Comparison of ENCODE assay signal across 12 cellular contexts in genomic region chr17:78804777-78805176, GRCh38. TPM values are rescaled to one million over a fixed set of nuclear protein-coding genes. Genes with fewer than 3 reads are reported as not detected.
A peak's percentile ranks its signal among the peaks of the same experiment; 100 is the strongest.
DNase-seq lines count a peak whose midpoint lies in the region; ATAC-seq and TF ChIP-seq lines count a peak whose summit lies in the region.
"Had no signal": no experiment of that assay in that cellular context is flagged by ENCODE, and none has a peak within 500 bp of the region (broad histone marks: within the 10 kb centered on the region; RNA-seq: fewer than 3 reads in every experiment).

No MANE protein-coding gene starts in this region.

- H3K4me3 Mint-ChIP-seq in activated T-cell treated with anti-CD3 and anti-CD28 coated beads, Interleukin-2, amount 50 U/mL, for 4 hours: no peak overlapping the region
- no peak overlapping the region for H3K4me3 Mint-ChIP-seq in activated T-helper 1 cell treated with anti-CD3 and anti-CD28 coated beads, Interleukin-12 subunit alpha, Interleukin-12 subunit beta, Interleukin-2, Interleukin-4 antibody, amounts not matched to agents 30 ng/mL and 10 ng/mL and 1 ng/mL, durations not matched to agents 14 hours and 24 hours and 36 hours
- H3K4me3 Mint-ChIP-seq: H9 had no signal

- H3K27me3 ChIP-seq in left ventricle myocardium inferior (ENCODE audit: low read depth): no peaks in the 10 kb centered on the region
- no peaks in the 10 kb centered on the region for H3K27me3 ChIP-seq in subcutaneous abdominal adipose tissue (ENCODE audit: control insufficient read depth in 5 of 5, insufficient read depth in 4 of 5, low read length in 5 of 5)

- H3K4me1 Mint-ChIP-seq in activated T-cell treated with anti-CD3 and anti-CD28 coated beads, Interleukin-2, amount 50 U/mL, for 4 hours (ENCODE audit: low read depth): peaks cover 47% of the 10 kb centered on the region
- H3K4me1 Mint-ChIP-seq in activated T-helper 1 cell treated with anti-CD3 and anti-CD28 coated beads, Interleukin-12 subunit alpha, Interleukin-12 subunit beta, Interleukin-2, Interleukin-4 antibody, amounts not matched to agents 30 ng/mL and 10 ng/mL and 1 ng/mL, durations not matched to agents 14 hours and 24 hours and 36 hours (ENCODE audit: low read depth): peaks cover 51% of the 10 kb centered on the region
- H3K4me1 Mint-ChIP-seq: H9 had no signal

- H3K27ac ChIP-seq in left ventricle myocardium inferior (replicated peaks) (peak overlapping the region; percentile 73), subcutaneous abdominal adipose tissue (ENCODE audit: low read depth, low read length) (peak overlapping the region; percentile 37)

- H3K27me3 Mint-ChIP-seq in activated T-cell treated with anti-CD3 and anti-CD28 coated beads, Interleukin-2, amount 50 U/mL, for 4 hours (ENCODE audit: low read depth): no peaks in the 10 kb centered on the region
- no peaks in the 10 kb centered on the region for H3K27me3 Mint-ChIP-seq in activated T-helper 1 cell treated with anti-CD3 and anti-CD28 coated beads, Interleukin-12 subunit alpha, Interleukin-12 subunit beta, Interleukin-2, Interleukin-4 antibody, amounts not matched to agents 30 ng/mL and 10 ng/mL and 1 ng/mL, durations not matched to agents 14 hours and 24 hours and 36 hours (ENCODE audit: insufficient read depth)

- no peaks in the 10 kb centered on the region for H3K9me3 ChIP-seq in left ventricle myocardium inferior (replicated peaks)
- no peaks in the 10 kb centered on the region for H3K9me3 ChIP-seq in subcutaneous abdominal adipose tissue (ENCODE audit: control insufficient read depth in 5 of 5, low read length in 5 of 5)

- no peak overlapping the region for H3K9ac ChIP-seq in subcutaneous abdominal adipose tissue (ENCODE audit: low read length in 5 of 5)

- H3K9me3 Mint-ChIP-seq in activated T-cell treated with anti-CD3 and anti-CD28 coated beads, Interleukin-2, amount 50 U/mL, for 4 hours: no peaks in the 10 kb centered on the region
- no peaks in the 10 kb centered on the region for H3K9me3 Mint-ChIP-seq in activated T-helper 1 cell treated with anti-CD3 and anti-CD28 coated beads, Interleukin-12 subunit alpha, Interleukin-12 subunit beta, Interleukin-2, Interleukin-4 antibody, amounts not matched to agents 30 ng/mL and 10 ng/mL and 1 ng/mL, durations not matched to agents 14 hours and 24 hours and 36 hours
- H3K9me3 Mint-ChIP-seq: H9 had no signal

- peak overlapping the region; percentile 79 for H3K27ac Mint-ChIP-seq in activated T-helper 1 cell treated with anti-CD3 and anti-CD28 coated beads, Interleukin-12 subunit alpha, Interleukin-12 subunit beta, Interleukin-2, Interleukin-4 antibody, amounts not matched to agents 30 ng/mL and 10 ng/mL and 1 ng/mL, durations not matched to agents 14 hours and 24 hours and 36 hours

- no peak for TF ChIP-seq CTCF in left ventricle myocardium inferior (IDR thresholded peaks at IDR 0.05; ENCODE audit: borderline replicate concordance)

- ATAC-seq in activated T-cell treated with anti-CD3 and anti-CD28 coated beads, Interleukin-2, amount 50 U/mL, for 4 hours: peak; percentile 36 to 49
- no peak for ATAC-seq in GM21786 (IDR thresholded peaks at IDR 0.05; ENCODE audit: unreplicated experiment)
- ATAC-seq: PC-3 had no signal

- H3K36me3 Mint-ChIP-seq in activated T-cell treated with anti-CD3 and anti-CD28 coated beads, Interleukin-2, amount 50 U/mL, for 4 hours (ENCODE audit: insufficient read depth): peaks cover 64% of the 10 kb centered on the region
- H3K36me3 Mint-ChIP-seq in activated T-helper 1 cell treated with anti-CD3 and anti-CD28 coated beads, Interleukin-12 subunit alpha, Interleukin-12 subunit beta, Interleukin-2, Interleukin-4 antibody, amounts not matched to agents 30 ng/mL and 10 ng/mL and 1 ng/mL, durations not matched to agents 14 hours and 24 hours and 36 hours (ENCODE audit: low read depth): peaks cover 66% of the 10 kb centered on the region

- H3K4me1 ChIP-seq in left ventricle myocardium inferior: peaks cover 24% of the 10 kb centered on the region
- peaks cover 0 to 25% (median 9%) of the 10 kb centered on the region in 5 donors for H3K4me1 ChIP-seq in subcutaneous abdominal adipose tissue (ENCODE audit: control insufficient read depth in 5 of 5, insufficient read depth in 5 of 5, low read length in 5 of 5)

- DNase-seq in activated T-cell treated with anti-CD3 and anti-CD28 coated beads, Interleukin-2, amount 50 U/mL, for 4 hours: no peak
- DNase-seq in activated T-cell treated with anti-CD3 and anti-CD28 coated beads for 4 hours (no peak), left ventricle myocardium inferior (no peak), SIG-M5 treated with dmso at 0.1 percent for 504 hours (lab: John Stamatoyannopoulos, UW; ENCODE audit: unreplicated experiment) (no peak), glomerular visceral epithelial cell (ENCODE audit: extremely low spot score) (no peak)
- no peak for DNase-seq in activated T-helper 1 cell treated with anti-CD3 and anti-CD28 coated beads, Interleukin-12 subunit alpha, Interleukin-12 subunit beta, Interleukin-2, Interleukin-4 antibody, amounts not matched to agents 30 ng/mL and 10 ng/mL and 1 ng/mL, durations not matched to agents 14 hours and 24 hours and 36 hours (ENCODE audit: low spot score)
- DNase-seq: DMS53, H9, NCI-H1092 treated with DMSO at 0.1 percent for 48 hours, PC-3 had no signal

- no peak overlapping the region for H3K4me3 ChIP-seq in left ventricle myocardium inferior
- no peak overlapping the region for H3K4me3 ChIP-seq in subcutaneous abdominal adipose tissue (ENCODE audit: low read depth in 1 of 5, low read length in 5 of 5)

- peaks cover 80% of the 10 kb centered on the region for H3K36me3 ChIP-seq in left ventricle myocardium inferior
- H3K36me3 ChIP-seq in subcutaneous abdominal adipose tissue (ENCODE audit: control insufficient read depth in 5 of 5, insufficient read depth in 5 of 5, low read length in 5 of 5): peaks cover 8 to 80% (median 70%) of the 10 kb centered on the region in 5 donors

- intact Hi-C loops in activated T-helper 1 cell treated with anti-CD3 and anti-CD28 coated beads, Interleukin-12 subunit alpha, Interleukin-12 subunit beta, Interleukin-2, Interleukin-4 antibody, amounts not matched to agents 30 ng/mL and 10 ng/mL and 1 ng/mL, durations not matched to agents 14 hours and 24 hours and 36 hours (cut with micrococcal nuclease): loop anchor here (1.0 to 5.0 kb wide), 4 partner anchors 13 to 56 kb away; partner anchors contain the start of genes CYTH1 and USP36
- intact Hi-C loops in left ventricle myocardium inferior (cut with micrococcal nuclease): no loop called here

RNA-seq across cellular contexts. Expression of gene CYTH1, which starts 22.7 kb away (rescaled TPM):
- 10 to 100 TPM; 55.9 to 99.3 (median 82.8) TPM for total RNA-seq in activated T-cell treated with anti-CD3 and anti-CD28 coated beads, Interleukin-2, amount 50 U/mL, for 4 hours
- total RNA-seq in activated T-helper 1 cell treated with anti-CD3 and anti-CD28 coated beads, Interleukin-12 subunit alpha, Interleukin-12 subunit beta, Interleukin-2, Interleukin-4 antibody, amounts not matched to agents 30 ng/mL and 10 ng/mL and 1 ng/mL, durations not matched to agents 14 hours and 24 hours and 36 hours: 147 TPM in 2 replicates
- total RNA-seq in left ventricle myocardium inferior: 28.9 TPM

RNA-seq across cellular contexts. Expression of gene USP36, which starts 35.8 kb away (rescaled TPM):
- 100 to 1,000 TPM; 157 to 179 (median 170) TPM for total RNA-seq in activated T-cell treated with anti-CD3 and anti-CD28 coated beads, Interleukin-2, amount 50 U/mL, for 4 hours
- total RNA-seq in activated T-helper 1 cell treated with anti-CD3 and anti-CD28 coated beads, Interleukin-12 subunit alpha, Interleukin-12 subunit beta, Interleukin-2, Interleukin-4 antibody, amounts not matched to agents 30 ng/mL and 10 ng/mL and 1 ng/mL, durations not matched to agents 14 hours and 24 hours and 36 hours: 126 and 138 TPM in 2 replicates
- 19.4 TPM for total RNA-seq in left ventricle myocardium inferior
